In the genomic region with DNA sequence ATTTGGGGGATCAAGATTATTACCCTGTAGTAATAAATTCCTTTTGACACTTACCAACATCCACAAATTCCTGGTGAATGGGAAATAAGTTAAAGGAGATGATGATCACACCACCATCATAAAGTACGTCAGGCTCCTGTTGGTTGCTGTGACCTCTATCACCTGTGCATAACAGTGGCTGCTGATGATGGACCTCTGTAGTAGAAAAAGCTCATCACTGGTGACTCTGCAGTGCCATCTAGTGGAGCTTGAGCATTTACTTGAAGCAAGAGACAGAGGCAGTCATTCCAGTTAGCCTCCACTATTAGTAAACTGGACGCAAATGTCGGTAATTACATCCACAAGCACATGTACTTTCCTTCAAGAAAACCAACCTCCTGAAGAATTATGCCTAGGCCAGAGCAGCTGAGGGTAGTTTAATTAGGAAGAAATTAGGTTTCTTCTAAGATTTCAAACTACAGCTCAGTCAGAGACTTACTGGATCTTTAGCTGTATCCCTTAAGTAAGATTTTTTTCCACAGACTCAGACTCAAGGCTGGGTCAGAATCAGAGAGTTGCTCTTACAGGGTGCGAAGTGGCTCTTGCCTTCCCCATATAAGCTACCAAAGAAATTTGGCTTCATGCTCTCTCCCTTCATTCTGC, we compare ENCODE assay signal across 8 cellular contexts. TPM values are rescaled to one million over a fixed set of nuclear protein-coding genes. Genes with fewer than 3 reads are reported as not detected.
A peak's percentile ranks its signal among the peaks of the same experiment; 100 is the strongest.
DNase-seq lines count a peak whose midpoint lies in the region; ATAC-seq, FAIRE-seq and TF ChIP-seq lines count a peak whose summit lies in the region.

No MANE protein-coding gene starts in this region.

- no peak for TF ChIP-seq EP300 in sigmoid colon (IDR thresholded peaks at IDR 0.05)

- no peaks in the 10 kb centered on the region for H3K27me3 ChIP-seq in right atrium auricular region
- no peaks in the 10 kb centered on the region for H3K27me3 ChIP-seq in sigmoid colon

- CTCF ChIA-PET in HEK293 (lab: Yijun Ruan, JAX), result interaction anchor here (0.5 to 4.4 kb wide), 65 partner anchors 9 to 1973 kb away, joined by 3 to 48 read pairs (median 4); no protein-coding TSS in a partner anchor

- H3K4me1 ChIP-seq in HEK293 (ENCODE audit: control insufficient read depth, insufficient read depth, low read length) (no peaks in the 10 kb centered on the region), right atrium auricular region (no peaks in the 10 kb centered on the region), sigmoid colon (peaks cover 0 to 9% (median 8%) of the 10 kb centered on the region in 4 donors)

- DNase-seq in NCI-H1105 treated with DMSO at 0.1 percent for 48 hours (lab: John Stamatoyannopoulos, UW) (peak; percentile 84), SKM-1 (lab: John Stamatoyannopoulos, UW; ENCODE audit: unreplicated experiment) (peak; percentile 79), amniotic epithelial cell (ENCODE audit: low read depth) (peak; percentile 89), right atrium auricular region (ENCODE audit: low spot score) (peak; percentile 81), sigmoid colon (peak; percentile 85)

- H3K4me3 ChIP-seq in HEK293 (ENCODE audit: low read depth, low read length) (no peak overlapping the region), right atrium auricular region (no peak overlapping the region), sigmoid colon (no peak overlapping the region)

- H3K27ac ChIP-seq in HEK293 (ENCODE audit: extremely low read depth, low read depth, low read length) (no peak overlapping the region), right atrium auricular region (no peak overlapping the region), sigmoid colon (no peak overlapping the region)

- WGBS in sigmoid colon, 2 donors, result 20 to 41% methylated on average over 4 of the region's 4 CpGs

- no peak for ATAC-seq in HG02970 (IDR thresholded peaks at IDR 0.05; ENCODE audit: low FRiP score, unreplicated experiment)

- peak; percentile 70 for TF ChIP-seq CTCF in HEK293 (tag by site-specific recombination; IDR thresholded peaks at IDR 0.05)
- peak; percentile 77 to 86 for TF ChIP-seq CTCF in right atrium auricular region (IDR thresholded peaks at IDR 0.05)
- TF ChIP-seq CTCF in sigmoid colon (IDR thresholded peaks at IDR 0.05), result peak; percentile 71 to 87 (median 76)

- POLR2A ChIA-PET in HEK293 (lab: Yijun Ruan, JAX), result interaction anchor here (0.5 to 1.0 kb wide), 2 partner anchors 215 to 366 kb away, joined by 3 read pairs; partner anchors contain the start of genes CCDC47 and MAP3K3

- H3K36me3 ChIP-seq in HEK293 (ENCODE audit: control insufficient read depth in 2 of 2, insufficient read depth in 1 of 2, low read length in 2 of 2) (peaks cover 5 to 22% of the 10 kb centered on the region in 2 experiments; a peak in 2 of 3 replicates), right atrium auricular region (no peaks in the 10 kb centered on the region), sigmoid colon (peaks cover 0 to 6% (median 3%) of the 10 kb centered on the region in 4 donors)

- H3K9me3 ChIP-seq in HEK293 (ENCODE audit: control insufficient read depth, insufficient read depth, low read depth, low read length) (no peaks in the 10 kb centered on the region), right atrium auricular region (no peaks in the 10 kb centered on the region), sigmoid colon (no peaks in the 10 kb centered on the region)

- intact Hi-C loops in sigmoid colon (cut with DNase I), result loop anchor here (1.0 to 10.0 kb wide), 4 partner anchors 325 to 704 kb away; partner anchors contain the start of gene TANC2

- FAIRE-seq in G401.6 (lab: Jason Lieb, UNC), result peak; percentile 60

- TF ChIP-seq POLR2A in sigmoid colon (IDR thresholded peaks at IDR 0.05), result no peak

TF ChIP-seq in HEK293, 187 proteins besides CTCF, POLR2A, EP300 and RAD21:
- TF ChIP-seq ZFP69B (tag by site-specific recombination; IDR thresholded peaks at IDR 0.05), result no peak
- TF ChIP-seq ZNF10 (tag by site-specific recombination; IDR thresholded peaks at IDR 0.05), result peak; percentile 36; the same call in 1 of the 2 replicates
- no peak for TF ChIP-seq GLIS1 (tag by site-specific recombination; IDR thresholded peaks at IDR 0.05)
- TF ChIP-seq ZBTB6 (tag by site-specific recombination; IDR thresholded peaks at IDR 0.05), result peak; percentile 44; the same call in 1 of the 2 replicates
- TF ChIP-seq ZBTB11 (tag by site-specific recombination; conservative IDR thresholded peaks at IDR 0.05; ENCODE audit: low read depth), result no peak
- TF ChIP-seq ZNF629 (tag by site-specific recombination; IDR thresholded peaks at IDR 0.05), result 0 out of 2 replicates have a peak, but pooled peaks have one; percentile 19
- peak; percentile 95 for TF ChIP-seq ZNF654 (tag by site-specific recombination; IDR thresholded peaks at IDR 0.05; ENCODE audit: low read depth)
- peak; percentile 60 for TF ChIP-seq OSR2 (tag by site-specific recombination; IDR thresholded peaks at IDR 0.05)
- TF ChIP-seq ZNF600 (tag by site-specific recombination; IDR thresholded peaks at IDR 0.05), result peak; percentile 57; the same call in 1 of the 2 replicates
- no peak for TF ChIP-seq ZNF19 (tag by site-specific recombination; IDR thresholded peaks at IDR 0.05; ENCODE audit: low read depth)
- TF ChIP-seq SCRT2 (tag by site-specific recombination; IDR thresholded peaks at IDR 0.05), result 0 out of 2 replicates have a peak, but pooled peaks have one; percentile 15
- no peak for TF ChIP-seq ZNF837 (tag by site-specific recombination; IDR thresholded peaks at IDR 0.05)
- no peak for TF ChIP-seq ZSCAN18 (tag by site-specific recombination; IDR thresholded peaks at IDR 0.05)

RNA-seq across cellular contexts. Expression of gene CYB561, which starts 39.3 kb away (rescaled TPM):
- total RNA-seq in right atrium auricular region (10 to 100 TPM; 13.4 to 13.7 TPM), sigmoid colon (10 to 100 TPM in 3 of 4 donors, 1 to 10 TPM in 1; 6.3 to 16.4 (median 12.9) TPM)
- 10 to 100 TPM in 2 of 3 donors, 1 to 10 TPM in 1; 9.0 to 59.2 (median 10.2) TPM for polyA plus RNA-seq in sigmoid colon
